1 cellular context compared by ENCODE assay signal in the genomic region with DNA sequence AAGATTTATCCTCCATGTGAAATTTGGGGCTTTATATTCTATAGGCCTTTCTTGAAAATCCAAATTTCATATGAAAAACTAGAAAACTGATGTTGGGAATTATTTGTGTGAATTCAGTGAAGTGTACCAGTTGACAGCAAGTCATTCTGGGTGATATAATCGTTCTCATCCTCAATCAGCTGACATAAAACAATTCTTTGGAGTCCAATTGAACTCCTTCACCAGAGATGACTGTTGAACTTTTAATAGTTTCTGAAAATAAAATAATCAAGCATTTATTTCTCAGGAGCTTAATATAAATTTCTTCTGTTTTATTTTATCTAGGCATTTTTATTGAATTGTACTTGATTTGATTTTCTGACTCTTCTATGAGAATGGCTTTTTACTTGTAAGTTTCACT.
TF ChIP-seq lines count a peak whose summit lies in the region.

No MANE protein-coding gene starts in this region.

TF ChIP-seq in WTC11, 78 proteins besides CTCF, POLR2A, EP300 and RAD21 (continued from another document):
- TF ChIP-seq, protein P1, sequence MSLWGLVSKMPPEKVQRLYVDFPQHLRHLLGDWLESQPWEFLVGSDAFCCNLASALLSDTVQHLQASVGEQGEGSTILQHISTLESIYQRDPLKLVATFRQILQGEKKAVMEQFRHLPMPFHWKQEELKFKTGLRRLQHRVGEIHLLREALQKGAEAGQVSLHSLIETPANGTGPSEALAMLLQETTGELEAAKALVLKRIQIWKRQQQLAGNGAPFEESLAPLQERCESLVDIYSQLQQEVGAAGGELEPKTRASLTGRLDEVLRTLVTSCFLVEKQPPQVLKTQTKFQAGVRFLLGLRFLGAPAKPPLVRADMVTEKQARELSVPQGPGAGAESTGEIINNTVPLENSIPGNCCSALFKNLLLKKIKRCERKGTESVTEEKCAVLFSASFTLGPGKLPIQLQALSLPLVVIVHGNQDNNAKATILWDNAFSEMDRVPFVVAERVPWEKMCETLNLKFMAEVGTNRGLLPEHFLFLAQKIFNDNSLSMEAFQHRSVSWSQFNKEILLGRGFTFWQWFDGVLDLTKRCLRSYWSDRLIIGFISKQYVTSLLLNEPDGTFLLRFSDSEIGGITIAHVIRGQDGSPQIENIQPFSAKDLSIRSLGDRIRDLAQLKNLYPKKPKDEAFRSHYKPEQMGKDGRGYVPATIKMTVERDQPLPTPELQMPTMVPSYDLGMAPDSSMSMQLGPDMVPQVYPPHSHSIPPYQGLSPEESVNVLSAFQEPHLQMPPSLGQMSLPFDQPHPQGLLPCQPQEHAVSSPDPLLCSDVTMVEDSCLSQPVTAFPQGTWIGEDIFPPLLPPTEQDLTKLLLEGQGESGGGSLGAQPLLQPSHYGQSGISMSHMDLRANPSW (CRISPR knock-in tag; conservative IDR thresholded peaks at IDR 0.05; ENCODE audit: low read depth), result no peak
- TF ChIP-seq, protein P2, sequence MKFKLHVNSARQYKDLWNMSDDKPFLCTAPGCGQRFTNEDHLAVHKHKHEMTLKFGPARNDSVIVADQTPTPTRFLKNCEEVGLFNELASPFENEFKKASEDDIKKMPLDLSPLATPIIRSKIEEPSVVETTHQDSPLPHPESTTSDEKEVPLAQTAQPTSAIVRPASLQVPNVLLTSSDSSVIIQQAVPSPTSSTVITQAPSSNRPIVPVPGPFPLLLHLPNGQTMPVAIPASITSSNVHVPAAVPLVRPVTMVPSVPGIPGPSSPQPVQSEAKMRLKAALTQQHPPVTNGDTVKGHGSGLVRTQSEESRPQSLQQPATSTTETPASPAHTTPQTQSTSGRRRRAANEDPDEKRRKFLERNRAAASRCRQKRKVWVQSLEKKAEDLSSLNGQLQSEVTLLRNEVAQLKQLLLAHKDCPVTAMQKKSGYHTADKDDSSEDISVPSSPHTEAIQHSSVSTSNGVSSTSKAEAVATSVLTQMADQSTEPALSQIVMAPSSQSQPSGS (CRISPR knock-in tag; IDR thresholded peaks at IDR 0.05; ENCODE audit: borderline replicate concordance, low read depth), result no peak
- TF ChIP-seq, protein P3, sequence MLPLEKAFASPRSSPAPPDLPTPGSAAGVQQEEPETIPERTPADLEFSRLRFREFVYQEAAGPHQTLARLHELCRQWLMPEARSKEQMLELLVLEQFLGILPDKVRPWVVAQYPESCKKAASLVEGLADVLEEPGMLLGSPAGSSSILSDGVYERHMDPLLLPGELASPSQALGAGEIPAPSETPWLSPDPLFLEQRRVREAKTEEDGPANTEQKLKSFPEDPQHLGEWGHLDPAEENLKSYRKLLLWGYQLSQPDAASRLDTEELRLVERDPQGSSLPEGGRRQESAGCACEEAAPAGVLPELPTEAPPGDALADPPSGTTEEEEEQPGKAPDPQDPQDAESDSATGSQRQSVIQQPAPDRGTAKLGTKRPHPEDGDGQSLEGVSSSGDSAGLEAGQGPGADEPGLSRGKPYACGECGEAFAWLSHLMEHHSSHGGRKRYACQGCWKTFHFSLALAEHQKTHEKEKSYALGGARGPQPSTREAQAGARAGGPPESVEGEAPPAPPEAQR (CRISPR knock-in tag; IDR thresholded peaks at IDR 0.05), result no peak
- TF ChIP-seq TP53 (CRISPR knock-in tag; IDR thresholded peaks at IDR 0.05) (no peak), OVOL2 (CRISPR knock-in tag; IDR thresholded peaks at IDR 0.05; ENCODE audit: borderline replicate concordance) (no peak), SMAD3 (CRISPR knock-in tag; IDR thresholded peaks at IDR 0.05; ENCODE audit: borderline replicate concordance) (no peak)
- TF ChIP-seq, protein P4, sequence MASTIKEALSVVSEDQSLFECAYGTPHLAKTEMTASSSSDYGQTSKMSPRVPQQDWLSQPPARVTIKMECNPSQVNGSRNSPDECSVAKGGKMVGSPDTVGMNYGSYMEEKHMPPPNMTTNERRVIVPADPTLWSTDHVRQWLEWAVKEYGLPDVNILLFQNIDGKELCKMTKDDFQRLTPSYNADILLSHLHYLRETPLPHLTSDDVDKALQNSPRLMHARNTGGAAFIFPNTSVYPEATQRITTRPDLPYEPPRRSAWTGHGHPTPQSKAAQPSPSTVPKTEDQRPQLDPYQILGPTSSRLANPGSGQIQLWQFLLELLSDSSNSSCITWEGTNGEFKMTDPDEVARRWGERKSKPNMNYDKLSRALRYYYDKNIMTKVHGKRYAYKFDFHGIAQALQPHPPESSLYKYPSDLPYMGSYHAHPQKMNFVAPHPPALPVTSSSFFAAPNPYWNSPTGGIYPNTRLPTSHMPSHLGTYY (CRISPR knock-in tag; IDR thresholded peaks at IDR 0.05), result no peak
- TF ChIP-seq, protein P5, sequence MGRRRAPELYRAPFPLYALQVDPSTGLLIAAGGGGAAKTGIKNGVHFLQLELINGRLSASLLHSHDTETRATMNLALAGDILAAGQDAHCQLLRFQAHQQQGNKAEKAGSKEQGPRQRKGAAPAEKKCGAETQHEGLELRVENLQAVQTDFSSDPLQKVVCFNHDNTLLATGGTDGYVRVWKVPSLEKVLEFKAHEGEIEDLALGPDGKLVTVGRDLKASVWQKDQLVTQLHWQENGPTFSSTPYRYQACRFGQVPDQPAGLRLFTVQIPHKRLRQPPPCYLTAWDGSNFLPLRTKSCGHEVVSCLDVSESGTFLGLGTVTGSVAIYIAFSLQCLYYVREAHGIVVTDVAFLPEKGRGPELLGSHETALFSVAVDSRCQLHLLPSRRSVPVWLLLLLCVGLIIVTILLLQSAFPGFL (CRISPR knock-in tag; IDR thresholded peaks at IDR 0.05; ENCODE audit: borderline replicate concordance), result no peak
TF ChIP-seq in WTC11: peak in this region for 0.
